ENCODE assay signal across 1 cellular context in genomic region chr17:64661981-64662773, GRCh38.
A peak's percentile ranks its signal among the peaks of the same experiment; 100 is the strongest.
TF ChIP-seq lines count a peak whose summit lies in the region.

SMURF2 (minus strand) TSS chr17:64662307; CDS start chr17:64661880, 427 bp downstream.

TF ChIP-seq in GM12878, 131 proteins besides CTCF, POLR2A, EP300 and RAD21 (continued from another document and continues in another):
- no peak for TF ChIP-seq IRF3 (IDR thresholded peaks at IDR 0.05)
- TF ChIP-seq E2F4 (IDR thresholded peaks at IDR 0.05; ENCODE audit: low read depth, low read length), result no peak
- TF ChIP-seq ZNF24 (IDR thresholded peaks at IDR 0.05), result 0 out of 2 replicates have a peak, but pooled peaks have one; percentile 37
- no peak for TF ChIP-seq SMC3 (IDR thresholded peaks at IDR 0.05; ENCODE audit: borderline replicate concordance, low read length)
- no peak for TF ChIP-seq ATF7 (IDR thresholded peaks at IDR 0.05; ENCODE audit: low read depth)
- TF ChIP-seq CHD1 (IDR thresholded peaks at IDR 0.05; ENCODE audit: low read depth, low read length), result no peak
- no peak for TF ChIP-seq CBFB (IDR thresholded peaks at IDR 0.05; ENCODE audit: low read depth)
- no peak for TF ChIP-seq GABPA (IDR thresholded peaks at IDR 0.05; ENCODE audit: low read depth)
- no peak for TF ChIP-seq BMI1 (IDR thresholded peaks at IDR 0.05; ENCODE audit: borderline replicate concordance)
- TF ChIP-seq MYB (IDR thresholded peaks at IDR 0.05; ENCODE audit: borderline replicate concordance, low read depth, low read length), result no peak
- no peak for TF ChIP-seq HDAC6 (IDR thresholded peaks at IDR 0.05; ENCODE audit: unreplicated experiment)
- TF ChIP-seq POU2F2 (IDR thresholded peaks at IDR 0.05; ENCODE audit: borderline replicate concordance, low read depth, low read length), result peak; percentile 59; the same call in 1 of the 3 replicates
- TF ChIP-seq NRF1 (conservative IDR thresholded peaks at IDR 0.05; ENCODE audit: low read depth, low read length), result no peak
- TF ChIP-seq RELB (IDR thresholded peaks at IDR 0.05; ENCODE audit: low read depth), result no peak
- no peak for TF ChIP-seq KDM1A (IDR thresholded peaks at IDR 0.05; ENCODE audit: borderline replicate concordance)
- no peak for TF ChIP-seq CBX3 (IDR thresholded peaks at IDR 0.05; ENCODE audit: borderline replicate concordance, low read depth)
- TF ChIP-seq BCL11A (IDR thresholded peaks at IDR 0.05; ENCODE audit: low read depth, low read length), result no peak
- TF ChIP-seq ZBTB11 (CRISPR knock-in tag; IDR thresholded peaks at IDR 0.05), result no peak
- TF ChIP-seq ZZZ3 (IDR thresholded peaks at IDR 0.05; ENCODE audit: control insufficient read depth, insufficient read length, low read depth), result no peak
- no peak for TF ChIP-seq MXI1 (IDR thresholded peaks at IDR 0.05; ENCODE audit: low read depth, low read length)
- no peak for TF ChIP-seq BCL3 (IDR thresholded peaks at IDR 0.05; ENCODE audit: borderline replicate concordance, insufficient read depth, low read depth, low read length, poor library complexity, severe bottlenecking)
- no peak for TF ChIP-seq IKZF2 (IDR thresholded peaks at IDR 0.05)
- TF ChIP-seq ZBTB40 (IDR thresholded peaks at IDR 0.05; ENCODE audit: borderline replicate concordance), result no peak
- TF ChIP-seq PKNOX1 (IDR thresholded peaks at IDR 0.05), result no peak
- TF ChIP-seq RB1 (IDR thresholded peaks at IDR 0.05; ENCODE audit: borderline replicate concordance), result peak; percentile 82; the same call in 1 of the 2 replicates
- 0 out of 2 replicates have a peak, but pooled peaks have one; percentile 44 for TF ChIP-seq ZNF207 (IDR thresholded peaks at IDR 0.05; ENCODE audit: borderline replicate concordance)
- TF ChIP-seq IRF4 (IDR thresholded peaks at IDR 0.05; ENCODE audit: low read depth, low read length), result no peak
- no peak for TF ChIP-seq SIN3A (IDR thresholded peaks at IDR 0.05; ENCODE audit: low read depth, low read length)
- TF ChIP-seq ZNF384 (IDR thresholded peaks at IDR 0.05; ENCODE audit: borderline replicate concordance, low read depth, low read length), result no peak
- no peak for TF ChIP-seq ZNF592 (IDR thresholded peaks at IDR 0.05)
- no peak for TF ChIP-seq ZBED1 (IDR thresholded peaks at IDR 0.05; ENCODE audit: borderline replicate concordance)
- TF ChIP-seq ZNF217 (IDR thresholded peaks at IDR 0.05), result peak; percentile 77; the same call in 1 of the 2 replicates
- no peak for TF ChIP-seq EZH2 (IDR thresholded peaks at IDR 0.05; ENCODE audit: borderline replicate concordance, control insufficient read depth, low read depth, low read length)
- no peak for TF ChIP-seq CREM (IDR thresholded peaks at IDR 0.05; ENCODE audit: low read depth)
- TF ChIP-seq FOXK2 (IDR thresholded peaks at IDR 0.05), result no peak
- TF ChIP-seq NKRF (conservative IDR thresholded peaks at IDR 0.05), result peak; percentile 86
- no peak for TF ChIP-seq HCFC1 (IDR thresholded peaks at IDR 0.05; ENCODE audit: low read length)
